In genomic region chr12:107760207-107760816, GRCh38 we compare ENCODE assay signal across 8 cellular contexts. TPM values are rescaled to one million over a fixed set of nuclear protein-coding genes. Genes with fewer than 3 reads are reported as not detected.
DNase-seq lines count a peak whose midpoint lies in the region; ATAC-seq and TF ChIP-seq lines count a peak whose summit lies in the region.

No MANE protein-coding gene starts in this region.

- no peaks in the 10 kb centered on the region for H3K9me3 ChIP-seq in neuronal stem cell (replicated peaks in 1 of 2; ENCODE audit: control insufficient read depth in 2 of 2, insufficient read depth in 1 of 2, low read depth in 1 of 2, low read length in 2 of 2)

- peak overlapping the region; percentile 42 for H2AK5ac ChIP-seq in neuronal stem cell (ENCODE audit: low read depth, low read length)

- H3K4me1 ChIP-seq in neuronal stem cell (ENCODE audit: control insufficient read depth in 2 of 2, insufficient read depth in 1 of 2, low read depth in 1 of 2, low read length in 2 of 2): peaks cover 3 to 10% of the 10 kb centered on the region in 2 donors

- no peak overlapping the region for H3K4ac ChIP-seq in neuronal stem cell (ENCODE audit: low read length)

- H3K4me2 ChIP-seq in neuronal stem cell (ENCODE audit: insufficient read depth, low read length, poor library complexity, severe bottlenecking): peak overlapping the region; percentile 87

- ATAC-seq in HG02571 (IDR thresholded peaks at IDR 0.05; ENCODE audit: unreplicated experiment): peak; percentile 20

- H2BK5ac ChIP-seq in neuronal stem cell (ENCODE audit: low read length): no peak overlapping the region

- peak overlapping the region; percentile 99 for H2AFZ ChIP-seq in neuronal stem cell (ENCODE audit: low read length)

- H3K27me3 ChIP-seq in neuronal stem cell (ENCODE audit: control insufficient read depth in 3 of 3, insufficient read depth in 3 of 3, low read depth in 1 of 3, low read length in 3 of 3): peaks cover 0 to 13% (median 0%) of the 10 kb centered on the region in 3 experiments

- WGBS in neuronal stem cell (ENCODE audit: extremely low coverage in 2 of 2, insufficient read length in 2 of 2, insufficient replicate concordance in 1 of 2), 2 donors: no CpG with 5 or more reads among the region's 30 CpGs

- no peak overlapping the region for H4K91ac ChIP-seq in neuronal stem cell (ENCODE audit: low read depth, low read length, poor library complexity)

- H3K9ac ChIP-seq in neuronal stem cell (ENCODE audit: low read depth, low read length, poor library complexity): peak overlapping the region; percentile 91

- H3K36me3 ChIP-seq in neuronal stem cell (replicated peaks in 1 of 2; ENCODE audit: control insufficient read depth in 2 of 2, insufficient read depth in 2 of 2, low read length in 2 of 2): peaks cover 11 to 40% of the 10 kb centered on the region in 2 donors

- no peak for TF ChIP-seq CTCF in fibroblast of pulmonary artery (IDR thresholded peaks at IDR 0.05; ENCODE audit: low read length, missing control alignments)

- no peaks in the 10 kb centered on the region for H3K79me1 ChIP-seq in neuronal stem cell (ENCODE audit: low read depth, low read length)

- peak overlapping the region; percentile 88 for H3K18ac ChIP-seq in neuronal stem cell (ENCODE audit: low read length)

- no peak overlapping the region for H4K8ac ChIP-seq in neuronal stem cell (ENCODE audit: low read depth, low read length)

- no peak overlapping the region for H2BK12ac ChIP-seq in neuronal stem cell (ENCODE audit: low read length)

- peak overlapping the region; percentile 0 for H3K23ac ChIP-seq in neuronal stem cell (ENCODE audit: low read depth, low read length, poor library complexity)

- DNase-seq in DMS53 (lab: John Stamatoyannopoulos, UW): peak; percentile 61
- DNase-seq in DMS53 treated with DMSO at 0.1 percent for 48 hours (lab: John Stamatoyannopoulos, UW; ENCODE audit: unreplicated experiment): no peak
- peak; percentile 63 for DNase-seq in NCI-H1105 treated with DMSO at 0.1 percent for 48 hours (lab: John Stamatoyannopoulos, UW)
- peak; percentile 12 for DNase-seq in activated T-cell treated with anti-CD3 and anti-CD28 coated beads for 1 hour (ENCODE audit: low read depth)
- DNase-seq in fibroblast of pulmonary artery (ENCODE audit: low read depth): no peak
- DNase-seq in neuronal stem cell (ENCODE audit: low spot score): peak; percentile 17
- DNase-seq in putamen (ENCODE audit: low spot score): no peak

- H3K14ac ChIP-seq in neuronal stem cell (ENCODE audit: low read length): no peak overlapping the region

- H3K4me3 ChIP-seq in fibroblast of pulmonary artery (replicated peaks; ENCODE audit: low read depth, low read length) (peak overlapping the region; percentile 84), neuronal stem cell (ENCODE audit: low read length in 2 of 2) (peak overlapping the region; percentile 65 to 97)

- H2BK15ac ChIP-seq in neuronal stem cell (ENCODE audit: low read length): no peak overlapping the region

- H3K27ac ChIP-seq in neuronal stem cell (replicated peaks; ENCODE audit: low read length): no peak overlapping the region

- H2BK120ac ChIP-seq in neuronal stem cell (ENCODE audit: low read depth, low read length): no peak overlapping the region

RNA-seq across cellular contexts. Expression of gene PRDM4, which starts 0.6 kb away (rescaled TPM):
- 13.1 TPM for polyA plus RNA-seq in neuronal stem cell (2013, experiment 1 of 2)
- polyA plus RNA-seq in neuronal stem cell (2013, experiment 2 of 2): 13.2 TPM

RNA-seq across cellular contexts. Expression of gene ASCL4, which starts 14.2 kb away (rescaled TPM):
- not detected for polyA plus RNA-seq in neuronal stem cell (2013, experiment 1 of 2)
- polyA plus RNA-seq in neuronal stem cell (2013, experiment 2 of 2): not detected

Comparison
In these comparisons a context has a peak if more than half of its experiments do, and no peak if none do; other contexts are left out.
1. DNase-seq: peak in DMS53 (single experiment), NCI-H1105 treated with DMSO at 0.1 percent for 48 hours (single experiment), activated T-cell treated with anti-CD3 and anti-CD28 coated beads for 1 hour (single experiment) and neuronal stem cell (single experiment); none in DMS53 treated with DMSO at 0.1 percent for 48 hours (single experiment), fibroblast of pulmonary artery (single experiment) and putamen (single experiment).